1 cellular context compared by ENCODE assay signal in genomic region chr6:157614026-157614484, GRCh38.
TF ChIP-seq lines count a peak whose summit lies in the region.

No MANE protein-coding gene starts in this region.

TF ChIP-seq in HepG2, 621 proteins besides CTCF, POLR2A, EP300 and RAD21 (continued from another document and continues in another):
- TF ChIP-seq ZNF646 (CRISPR knock-in tag; IDR thresholded peaks at IDR 0.05): no peak
- TF ChIP-seq NR0B2 (CRISPR knock-in tag; IDR thresholded peaks at IDR 0.05): no peak
- TF ChIP-seq GPN1 (CRISPR knock-in tag; IDR thresholded peaks at IDR 0.05; ENCODE audit: borderline replicate concordance): no peak
- TF ChIP-seq AKNA (CRISPR knock-in tag; IDR thresholded peaks at IDR 0.05; ENCODE audit: borderline replicate concordance): no peak
- TF ChIP-seq SNAPC2 (CRISPR knock-in tag; IDR thresholded peaks at IDR 0.05): no peak
- TF ChIP-seq REXO4 (CRISPR knock-in tag; IDR thresholded peaks at IDR 0.05; ENCODE audit: borderline replicate concordance): no peak
- TF ChIP-seq RFX5 (IDR thresholded peaks at IDR 0.05; ENCODE audit: low read depth, low read length): no peak
- TF ChIP-seq ATF2 (CRISPR knock-in tag; IDR thresholded peaks at IDR 0.05): no peak; the same call in 1 of the 2 replicates
- TF ChIP-seq PAXIP1 (CRISPR knock-in tag; conservative IDR thresholded peaks at IDR 0.05): no peak
- TF ChIP-seq ELF1 (CRISPR knock-in tag; IDR thresholded peaks at IDR 0.05): no peak
- TF ChIP-seq HOXD1 (CRISPR knock-in tag; IDR thresholded peaks at IDR 0.05): no peak
- no peak for TF ChIP-seq ZNF350 (CRISPR knock-in tag; IDR thresholded peaks at IDR 0.05; ENCODE audit: borderline replicate concordance, low read depth)
- no peak for TF ChIP-seq ZXDC (CRISPR knock-in tag; IDR thresholded peaks at IDR 0.05)
- no peak for TF ChIP-seq CSRNP2 (CRISPR knock-in tag; conservative IDR thresholded peaks at IDR 0.05; ENCODE audit: low read depth)
- 0 out of 2 replicates have a peak, but pooled peaks have one; percentile 10 for TF ChIP-seq ZNF574 (CRISPR knock-in tag; IDR thresholded peaks at IDR 0.05)
- TF ChIP-seq ZFY (CRISPR knock-in tag; IDR thresholded peaks at IDR 0.05): no peak
- no peak for TF ChIP-seq LBX2 (CRISPR knock-in tag; IDR thresholded peaks at IDR 0.05; ENCODE audit: borderline replicate concordance)
- no peak for TF ChIP-seq KDM5B (CRISPR knock-in tag; IDR thresholded peaks at IDR 0.05; ENCODE audit: borderline replicate concordance)
- peak; percentile 28; the same call in 1 of the 2 replicates for TF ChIP-seq SMC3 (IDR thresholded peaks at IDR 0.05; ENCODE audit: low read length)
- no peak for TF ChIP-seq KDM1A (CRISPR knock-in tag; IDR thresholded peaks at IDR 0.05)
- TF ChIP-seq TCF7L2 (IDR thresholded peaks at IDR 0.05; ENCODE audit: low read depth, low read length): no peak
- TF ChIP-seq ZNF567 (CRISPR knock-in tag; IDR thresholded peaks at IDR 0.05; ENCODE audit: borderline replicate concordance): no peak
- no peak for TF ChIP-seq ZNF337 (CRISPR knock-in tag; IDR thresholded peaks at IDR 0.05; ENCODE audit: borderline replicate concordance, low read depth)
- TF ChIP-seq ATF5 (CRISPR knock-in tag; IDR thresholded peaks at IDR 0.05; ENCODE audit: low read depth): no peak
- TF ChIP-seq KLF11 (CRISPR knock-in tag; IDR thresholded peaks at IDR 0.05): no peak
